8 cellular contexts compared by ENCODE assay signal in the genomic region with DNA sequence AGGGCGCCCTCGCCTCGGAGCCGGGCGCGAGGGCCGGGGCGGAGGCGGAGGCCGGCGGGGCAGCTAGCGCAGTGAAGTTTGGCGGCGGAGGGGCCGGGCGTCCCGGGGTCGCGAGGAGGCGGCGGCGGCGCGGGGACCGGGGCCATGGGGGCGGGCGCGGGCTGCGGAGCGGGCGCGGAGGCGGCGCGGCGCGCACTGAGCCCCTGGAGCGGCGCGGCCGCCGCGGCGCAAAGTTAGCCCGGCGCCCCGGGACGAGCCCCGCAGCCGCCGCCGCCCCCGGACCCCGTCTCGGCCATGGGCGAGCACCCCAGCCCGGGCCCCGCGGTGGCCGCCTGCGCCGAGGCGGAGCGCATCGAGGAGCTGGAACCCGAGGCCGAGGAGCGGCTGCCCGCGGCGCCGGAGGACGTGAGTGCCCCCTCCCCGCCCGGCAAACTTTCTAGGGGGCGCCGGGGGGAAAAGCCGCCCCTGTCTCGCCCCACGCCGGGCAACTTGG. TPM values are rescaled to one million over a fixed set of nuclear protein-coding genes. Genes with fewer than 3 reads are reported as not detected.
A peak's percentile ranks its signal among the peaks of the same experiment; 100 is the strongest.
DNase-seq lines count a peak whose midpoint lies in the region; ATAC-seq, FAIRE-seq and TF ChIP-seq lines count a peak whose summit lies in the region.

No MANE protein-coding gene starts in this region.

- in situ Hi-C loops in Panc1 (cut with HindIII; ENCODE audit: low pct_unique_long_range_greater_than_20kb, low sequenced_read_pairs): no loop called here

- H3K36me3 ChIP-seq in GM06990 (ENCODE audit: control insufficient read depth, insufficient read depth, low read length) (no peaks in the 10 kb centered on the region), Panc1 (ENCODE audit: control insufficient read depth, insufficient read depth, low read length) (no peaks in the 10 kb centered on the region), sigmoid colon (no peaks in the 10 kb centered on the region)

- H3K9me3 ChIP-seq in Panc1 (ENCODE audit: control insufficient read depth, insufficient read depth, low read depth, low read length) (no peaks in the 10 kb centered on the region), sigmoid colon (no peaks in the 10 kb centered on the region)

- CTCF ChIA-PET in Panc1 (lab: Charles Lee): no interaction called here

- DNase-seq in GM06990 (ENCODE audit: extremely low read depth, insufficient read length) (no peak), Panc1 (ENCODE audit: low read depth, low spot score) (no peak), fibroblast of pulmonary artery (ENCODE audit: low read depth) (no peak), sigmoid colon (no peak), frontal cortex (ENCODE audit: low spot score in 2 of 2) (no peak), CD1c-positive myeloid dendritic cell (ENCODE audit: extremely low spot score) (no peak), NCI-H1694 (lab: John Stamatoyannopoulos, UW) (no peak), HK-2 (ENCODE audit: unreplicated experiment) (no peak)

- H3K4me3 ChIP-seq in GM06990 (replicated peaks; ENCODE audit: low read depth, low read length): peak overlapping the region; percentile 57
- peak overlapping the region; percentile 46 to 47 for H3K4me3 ChIP-seq in Panc1 (ENCODE audit: low read depth in 2 of 2, low read length in 2 of 2)
- peak overlapping the region; percentile 36 for H3K4me3 ChIP-seq in fibroblast of pulmonary artery (replicated peaks; ENCODE audit: low read depth, low read length)
- H3K4me3 ChIP-seq in sigmoid colon: peak overlapping the region; percentile 63 to 81 (median 72)

- TF ChIP-seq CTCF in GM06990 (IDR thresholded peaks at IDR 0.05; ENCODE audit: insufficient read depth, low read length, poor library complexity, severe bottlenecking) (no peak), Panc1 (IDR thresholded peaks at IDR 0.05) (no peak), fibroblast of pulmonary artery (IDR thresholded peaks at IDR 0.05; ENCODE audit: low read length, missing control alignments) (no peak), sigmoid colon (IDR thresholded peaks at IDR 0.05) (no peak)

- POLR2A ChIA-PET in Panc1 (lab: Charles Lee): no interaction called here

- no peak for FAIRE-seq in frontal cortex (lab: Jason Lieb, UNC)

- no peak for TF ChIP-seq POLR2A in sigmoid colon (IDR thresholded peaks at IDR 0.05)

- H3K27ac ChIP-seq in Panc1 (ENCODE audit: low read length): no peak overlapping the region
- H3K27ac ChIP-seq in sigmoid colon: peak overlapping the region in 2 of 4 donors; percentile 25 to 52

- H3K4me1 ChIP-seq in Panc1 (ENCODE audit: control insufficient read depth, insufficient read depth, low read length) (peaks cover 5% of the 10 kb centered on the region; the same call in 1 of the 2 replicates), sigmoid colon (peaks cover 0 to 23% (median 19%) of the 10 kb centered on the region in 4 donors)

- TF ChIP-seq EP300 in sigmoid colon (IDR thresholded peaks at IDR 0.05): no peak

- H3K27me3 ChIP-seq in GM06990 (replicated peaks; ENCODE audit: control insufficient read depth, insufficient read depth, low read length) (peaks cover 6% of the 10 kb centered on the region), Panc1 (ENCODE audit: control insufficient read depth, insufficient read depth, low read length) (peaks cover 14% of the 10 kb centered on the region), sigmoid colon (peaks cover 6 to 45% (median 12%) of the 10 kb centered on the region in 3 donors)

- 1% methylated on average over 81 of the region's 81 CpGs for WGBS in sigmoid colon, 2 donors

- ATAC-seq in Panc1: peak; percentile 33

- BruUV-seq in Panc1 (replicated peaks; lab: Mats Ljungman, UMichigan): no TSS peak

- intact Hi-C loops in Panc1 (cut with micrococcal nuclease; ENCODE audit: unreplicated experiment) (no loop called here), sigmoid colon (cut with DNase I) (no loop called here)

RNA-seq across cellular contexts. Expression of gene RHBDL3, which starts 0.3 kb away (rescaled TPM):
- total RNA-seq in Panc1 (2021; ENCODE audit: unreplicated experiment) (3.2 TPM), sigmoid colon (under 1 TPM; 0.36 to 0.83 (median 0.68) TPM), frontal cortex (1.6 TPM)
- 2.5 TPM for polyA plus RNA-seq in Panc1 (2012; ENCODE audit: insufficient read length)
- under 1 TPM in 2 of 3 donors, not detected in 1; 0.23 to 0.67 TPM for polyA plus RNA-seq in sigmoid colon
